Comparison of ENCODE assay signal across 36 cellular contexts in the genomic region with DNA sequence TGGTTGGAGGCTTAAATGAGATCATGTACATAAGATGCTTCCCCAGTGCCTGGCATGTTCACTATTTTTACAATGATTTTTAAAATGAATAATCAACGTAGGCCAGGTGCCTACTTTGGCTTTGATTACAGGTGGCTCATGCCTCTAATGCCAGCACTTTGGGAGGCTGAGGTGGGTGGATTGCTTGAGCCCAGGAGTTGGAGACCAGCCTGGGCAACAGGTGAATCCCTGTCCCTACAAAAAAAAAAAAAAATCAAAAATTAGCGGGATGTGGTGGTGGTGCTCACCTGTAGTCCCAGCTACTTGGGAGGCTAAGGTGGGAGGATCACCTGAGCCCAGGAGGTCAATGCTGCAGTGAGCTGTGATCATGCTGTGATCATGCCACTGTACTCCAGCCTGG. TPM values are rescaled to one million over a fixed set of nuclear protein-coding genes. Genes with fewer than 3 reads are reported as not detected.
DNase-seq lines count a peak whose midpoint lies in the region; ATAC-seq and TF ChIP-seq lines count a peak whose summit lies in the region.
"Had no signal": no experiment of that assay in that cellular context is flagged by ENCODE, and none has a peak within 500 bp of the region (broad histone marks: within the 10 kb centered on the region; RNA-seq: fewer than 3 reads in every experiment).

No MANE protein-coding gene starts in this region.

- H3K27ac ChIP-seq in left ventricle myocardium inferior (replicated peaks) (peak overlapping the region; percentile 45), heart right ventricle (no peak overlapping the region), HEK293 (ENCODE audit: extremely low read depth, low read depth, low read length) (no peak overlapping the region)
- H3K27ac ChIP-seq: 22Rv1; A549; BLaER1; BLaER1 treated with 17β-estradiol and CSF1 and Interleukin-3, amounts not matched to agents 10 nM and 100 nM; C4-2B had no signal

- peaks cover 88% of the 10 kb centered on the region for H3K4me1 Mint-ChIP-seq in endothelial cell (ENCODE audit: unreplicated experiment)

- peaks cover 14% of the 10 kb centered on the region for H3K27me3 Mint-ChIP-seq in endothelial cell (ENCODE audit: unreplicated experiment)
- H3K27me3 Mint-ChIP-seq: B cell; CD4-positive, alpha-beta memory T cell; CD4-positive, alpha-beta T cell; CD4-positive, CD25-positive, alpha-beta regulatory T cell; CD8-positive, alpha-beta memory T cell had no signal

- H3K36me3 Mint-ChIP-seq in endothelial cell (ENCODE audit: low read depth, unreplicated experiment), result peaks cover 53% of the 10 kb centered on the region
- H3K36me3 Mint-ChIP-seq: CD8-positive, alpha-beta T cell had no signal

- intact Hi-C loops in left ventricle myocardium inferior (cut with micrococcal nuclease) (no loop called here), heart right ventricle (cut with DNase I) (no loop called here)

- H3K9me3 Mint-ChIP-seq in endothelial cell (ENCODE audit: unreplicated experiment), result no peaks in the 10 kb centered on the region
- H3K9me3 Mint-ChIP-seq: CD14-positive monocyte; CD4-positive, alpha-beta memory T cell; CD4-positive, alpha-beta T cell; CD4-positive, CD25-positive, alpha-beta regulatory T cell; CD8-positive, alpha-beta memory T cell; CD8-positive, alpha-beta T cell had no signal

- H3K27me3 ChIP-seq in left ventricle myocardium inferior (ENCODE audit: low read depth) (no peaks in the 10 kb centered on the region), heart right ventricle (no peaks in the 10 kb centered on the region)
- H3K27me3 ChIP-seq: BE2C; BLaER1; BLaER1 treated with 17β-estradiol and CSF1 and Interleukin-3, amounts not matched to agents 10 nM and 100 nM had no signal

- H3K36me3 ChIP-seq in left ventricle myocardium inferior (peaks cover 18% of the 10 kb centered on the region), heart right ventricle (peaks cover 0 to 73% (median 4%) of the 10 kb centered on the region in 9 donors), HEK293 (ENCODE audit: control insufficient read depth in 2 of 2, insufficient read depth in 1 of 2, low read length in 2 of 2) (no peaks in the 10 kb centered on the region)
- H3K36me3 ChIP-seq: BE2C, BLaER1 had no signal

- H3K4me3 Mint-ChIP-seq in endothelial cell (ENCODE audit: unreplicated experiment), result peak overlapping the region; percentile 59
- H3K4me3 Mint-ChIP-seq: B cell; CD14-positive monocyte; CD4-positive, alpha-beta memory T cell; CD4-positive, alpha-beta T cell; CD4-positive, CD25-positive, alpha-beta regulatory T cell; CD8-positive, alpha-beta memory T cell; CD8-positive, alpha-beta T cell had no signal

- ATAC-seq in heart right ventricle (no peak), HG03108 (IDR thresholded peaks at IDR 0.05; ENCODE audit: unreplicated experiment) (no peak)
- no peak for ATAC-seq in activated CD4-positive, CD25-positive, alpha-beta regulatory T cell treated with anti-CD3 and anti-CD28 coated beads, Interleukin-2, amount 50 U/mL, for 24 hours
- ATAC-seq: A549; CD8-positive, alpha-beta T cell had no signal

- H3K27ac Mint-ChIP-seq in endothelial cell (ENCODE audit: unreplicated experiment), result peak overlapping the region; percentile 61
- H3K27ac Mint-ChIP-seq: B cell; CD14-positive monocyte; CD4-positive, alpha-beta memory T cell; CD4-positive, alpha-beta T cell; CD8-positive, alpha-beta memory T cell; CD8-positive, alpha-beta T cell had no signal

- 84 to 88% methylated on average over 2 of the region's 2 CpGs for WGBS in heart right ventricle, 2 donors

- TF ChIP-seq CTCF in left ventricle myocardium inferior (IDR thresholded peaks at IDR 0.05; ENCODE audit: borderline replicate concordance) (no peak), heart right ventricle (IDR thresholded peaks at IDR 0.05) (no peak), HEK293 (tag by site-specific recombination; IDR thresholded peaks at IDR 0.05) (no peak), endothelial cell (IDR thresholded peaks at IDR 0.05; ENCODE audit: unreplicated experiment) (no peak)

- H3K9me3 ChIP-seq in left ventricle myocardium inferior (replicated peaks) (no peaks in the 10 kb centered on the region), heart right ventricle (no peaks in the 10 kb centered on the region), HEK293 (ENCODE audit: control insufficient read depth, insufficient read depth, low read depth, low read length) (no peaks in the 10 kb centered on the region)
- H3K9me3 ChIP-seq: A549; BE2C; BLaER1; BLaER1 treated with 17β-estradiol and CSF1 and Interleukin-3, amounts not matched to agents 10 nM and 100 nM; Caco-2 had no signal

- POLR2A ChIA-PET in HEK293 (lab: Yijun Ruan, JAX), result interaction anchor here (1.2 kb wide), 1 partner anchor 263 kb away, joined by 3 read pairs; no protein-coding TSS in a partner anchor

- H3K4me1 ChIP-seq in left ventricle myocardium inferior (peaks cover 92% of the 10 kb centered on the region), heart right ventricle (peaks cover 2 to 86% (median 69%) of the 10 kb centered on the region in 9 donors), HEK293 (ENCODE audit: control insufficient read depth, insufficient read depth, low read length) (no peaks in the 10 kb centered on the region)
- H3K4me1 ChIP-seq: A549, Caco-2 had no signal

- H3K4me3 ChIP-seq in left ventricle myocardium inferior, result no peak overlapping the region
- no peak overlapping the region for H3K4me3 ChIP-seq in heart right ventricle
- H3K4me3 ChIP-seq in HEK293 (ENCODE audit: low read depth, low read length), result no peak overlapping the region
- H3K4me3 ChIP-seq: A549; BLaER1; BLaER1 treated with 17β-estradiol and CSF1 and Interleukin-3, amounts not matched to agents 10 nM and 100 nM had no signal

- no peak for DNase-seq in left ventricle myocardium inferior
- DNase-seq in heart right ventricle, result no peak
- DNase-seq in endothelial cell (ENCODE audit: low spot score), result no peak
- DNase-seq: 8988T; ACHN; AML-193; BE2C; C1 segment of cervical spinal cord; Caco-2; Calu3; CD4-positive, alpha-beta memory T cell; CD4-positive, alpha-beta T cell; CD4-positive, CD25-positive, alpha-beta regulatory T cell; CD8-positive, alpha-beta memory T cell; CD8-positive, alpha-beta T cell; COR-L47; DMS 273 treated with DMSO at 0.1 percent for 48 hours; DMS153; DMS53; DMS79; DMS79 treated with DMSO at 0.1 percent for 48 hours; DND-41; EL had no signal

- CTCF ChIA-PET in HEK293 (lab: Yijun Ruan, JAX), result interaction anchor here (0.6 to 3.0 kb wide), 3 partner anchors 8 to 70 kb away, joined by 4 to 24 read pairs (median 6); no protein-coding TSS in a partner anchor

TF ChIP-seq in HEK293, 187 proteins besides CTCF, POLR2A, EP300 and RAD21:
- TF ChIP-seq ZNF501 (tag by site-specific recombination; IDR thresholded peaks at IDR 0.05), result no peak
- peak; percentile 87 for TF ChIP-seq SCRT1 (tag by site-specific recombination; IDR thresholded peaks at IDR 0.05; ENCODE audit: borderline replicate concordance)
- TF ChIP-seq SCRT2 (tag by site-specific recombination; IDR thresholded peaks at IDR 0.05), result peak; percentile 85
- TF ChIP-seq, protein P1, sequence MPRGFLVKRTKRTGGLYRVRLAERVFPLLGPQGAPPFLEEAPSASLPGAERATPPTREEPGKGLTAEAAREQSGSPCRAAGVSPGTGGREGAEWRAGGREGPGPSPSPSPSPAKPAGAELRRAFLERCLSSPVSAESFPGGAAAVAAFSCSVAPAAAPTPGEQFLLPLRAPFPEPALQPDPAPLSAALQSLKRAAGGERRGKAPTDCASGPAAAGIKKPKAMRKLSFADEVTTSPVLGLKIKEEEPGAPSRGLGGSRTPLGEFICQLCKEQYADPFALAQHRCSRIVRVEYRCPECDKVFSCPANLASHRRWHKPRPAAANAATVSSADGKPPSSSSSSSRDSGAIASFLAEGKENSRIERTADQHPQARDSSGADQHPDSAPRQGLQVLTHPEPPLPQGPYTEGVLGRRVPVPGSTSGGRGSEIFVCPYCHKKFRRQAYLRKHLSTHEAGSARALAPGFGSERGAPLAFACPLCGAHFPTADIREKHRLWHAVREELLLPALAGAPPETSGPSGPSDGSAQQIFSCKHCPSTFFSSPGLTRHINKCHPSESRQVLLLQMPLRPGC (tag by site-specific recombination; IDR thresholded peaks at IDR 0.05), result no peak

RNA-seq across cellular contexts. Expression of a gene that starts 9.2 kb away (rescaled TPM):
- total RNA-seq in left ventricle myocardium inferior, result 7.6 TPM
- total RNA-seq in heart right ventricle, result 10 to 100 TPM in 5 of 10 donors, 1 to 10 TPM in 5; 4.9 to 16.6 (median 9.6) TPM
- polyA plus RNA-seq in heart right ventricle, result 1 to 10 TPM; 3.6 to 3.7 TPM
- 64.0 TPM for total RNA-seq in endothelial cell (ENCODE audit: unreplicated experiment)
- total RNA-seq: A172; B cell; Caco-2; Calu3; CD4-positive, alpha-beta memory T cell; CD4-positive, alpha-beta T cell; CD4-positive, CD25-positive, alpha-beta regulatory T cell; CD8-positive, alpha-beta T cell; Daoy had no signal
- polyA plus RNA-seq: A549, AG04450 had no signal

RNA-seq across cellular contexts. Expression of a gene that starts 20.1 kb away (rescaled TPM):
- total RNA-seq in left ventricle myocardium inferior (120 TPM), heart right ventricle (100 to 1,000 TPM in 6 of 10 donors, 10 to 100 TPM in 4; 84.6 to 130 (median 102) TPM), endothelial cell (ENCODE audit: unreplicated experiment) (51.6 TPM)
- polyA plus RNA-seq in heart right ventricle, result 10 to 100 TPM; 20.3 to 44.9 TPM

RNA-seq across cellular contexts. Expression of a gene that starts 25.1 kb away (rescaled TPM):
- total RNA-seq in left ventricle myocardium inferior, result 125 TPM
- total RNA-seq in heart right ventricle, result 100 to 1,000 TPM in 6 of 10 donors, 10 to 100 TPM in 4; 82.1 to 192 (median 141) TPM
- 10 to 100 TPM; 50.1 to 69.8 TPM for polyA plus RNA-seq in heart right ventricle
- 115 TPM for total RNA-seq in endothelial cell (ENCODE audit: unreplicated experiment)
